ENCODE assay signal across 8 cellular contexts in genomic region chr15:80955571-80956452, GRCh38. TPM values are rescaled to one million over a fixed set of nuclear protein-coding genes. Genes with fewer than 3 reads are reported as not detected.
DNase-seq lines count a peak whose midpoint lies in the region; ATAC-seq, FAIRE-seq and TF ChIP-seq lines count a peak whose summit lies in the region.
"Not testable (repeated sequence)": the region's sequence is repeated elsewhere in the genome, so short reads cannot be mapped to it uniquely, and the experiment has no call there.

No MANE protein-coding gene starts in this region.

- TF ChIP-seq EP300 in A549 (IDR thresholded peaks at IDR 0.05); HepG2 (IDR thresholded peaks at IDR 0.05; ENCODE audit: low read depth in 2 of 2, low read length in 2 of 2); HepG2 (CRISPR knock-in tag; IDR thresholded peaks at IDR 0.05; ENCODE audit: borderline replicate concordance): not testable (repeated sequence)

- not testable (repeated sequence) for TF ChIP-seq POLR2A in A549 (IDR thresholded peaks at IDR 0.05; ENCODE audit: low read length); HepG2 (IDR thresholded peaks at IDR 0.05; ENCODE audit: insufficient read depth in 1 of 2, low read depth in 2 of 2, low read length in 2 of 2)

- ATAC-seq in A549 (peak; percentile 92), T-cell (replicated peaks in 1 of 4) (peak in 3 of 4 experiments; percentile 69 to 90 (median 86))
- ATAC-seq in HepG2: not testable (repeated sequence)

- not testable (repeated sequence) for TF ChIP-seq RAD21 in A549 (conservative IDR thresholded peaks at IDR 0.05 in 1 of 2, IDR thresholded peaks at IDR 0.05 in 1 of 2); HepG2 (CRISPR knock-in tag; IDR thresholded peaks at IDR 0.05)

- not testable (repeated sequence) for TF ChIP-seq CTCF in A549 (IDR thresholded peaks at IDR 0.05); GM12865 (IDR thresholded peaks at IDR 0.05; ENCODE audit: insufficient read depth, low read depth, low read length, missing control alignments); HepG2 (CRISPR knock-in tag; IDR thresholded peaks at IDR 0.05)

- intact Hi-C loops in activated T-helper 1 cell treated with anti-CD3 and anti-CD28 coated beads, Interleukin-12 subunit alpha, Interleukin-12 subunit beta, Interleukin-2, Interleukin-4 antibody, amounts not matched to agents 30 ng/mL and 10 ng/mL and 1 ng/mL, durations not matched to agents 14 hours and 24 hours and 36 hours (cut with micrococcal nuclease): loop anchor here (5.0 kb wide), 1 partner anchor 154 kb away; no protein-coding TSS in a partner anchor
- intact Hi-C loops in HepG2 (cut with micrococcal nuclease; ENCODE audit: unreplicated experiment): not testable (repeated sequence)

- not testable (repeated sequence) for H3K4me3 Mint-ChIP-seq in T-cell; activated T-helper 1 cell treated with anti-CD3 and anti-CD28 coated beads, Interleukin-12 subunit alpha, Interleukin-12 subunit beta, Interleukin-2, Interleukin-4 antibody, amounts not matched to agents 30 ng/mL and 10 ng/mL and 1 ng/mL, durations not matched to agents 14 hours and 24 hours and 36 hours

- not testable (repeated sequence) for H3K9me3 Mint-ChIP-seq in T-cell; activated T-helper 1 cell treated with anti-CD3 and anti-CD28 coated beads, Interleukin-12 subunit alpha, Interleukin-12 subunit beta, Interleukin-2, Interleukin-4 antibody, amounts not matched to agents 30 ng/mL and 10 ng/mL and 1 ng/mL, durations not matched to agents 14 hours and 24 hours and 36 hours

- not testable (repeated sequence) for FAIRE-seq in A549 (lab: Jason Lieb, UNC); HepG2 (lab: Jason Lieb, UNC)

- not testable (repeated sequence) for H3K27me3 ChIP-seq in HepG2 (ENCODE audit: control insufficient read depth in 1 of 2, insufficient read depth in 2 of 2, low read length in 2 of 2)

- CTCF ChIA-PET in A549 (lab: Yijun Ruan, JAX): interaction anchor here (0.8 to 10.8 kb wide), 5 partner anchors 14 to 500 kb away, joined by 3 to 111 read pairs (median 18); partner anchors contain the start of gene CEMIP
- CTCF ChIA-PET in T-cell (lab: Charles Lee); HepG2 (lab: Yijun Ruan, JAX; ENCODE audit: low intra/inter-chr PET ratio, low total read pairs): not testable (repeated sequence)

- in situ Hi-C loops in HepG2 (cut with HindIII; ENCODE audit: extremely low pct_ligation_motif_present, low pct_unique_long_range_greater_than_20kb): loop anchor here (25.0 kb wide), 1 partner anchor 494 kb away; no protein-coding TSS in a partner anchor

- H4K20me1 ChIP-seq in HepG2 (ENCODE audit: insufficient read depth, low read length): not testable (repeated sequence)

- H3K4me2 ChIP-seq in A549: peak overlapping the region; percentile 48
- not testable (repeated sequence) for H3K4me2 ChIP-seq in HepG2 (ENCODE audit: low read depth, low read length)

- peak; percentile 65 to 73 for DNase-seq in A549 (ENCODE audit: low read depth in 1 of 2, low spot score in 1 of 2)
- peak; percentile 36 for DNase-seq in GM12865 (ENCODE audit: low read depth)
- peak; percentile 96 for DNase-seq in LHCN-M2 (ENCODE audit: low read depth)
- peak in 1 of 34 experiments; percentile 7 for DNase-seq in T-cell
- DNase-seq in activated T-helper 1 cell treated with anti-CD3 and anti-CD28 coated beads, Interleukin-12 subunit alpha, Interleukin-12 subunit beta, Interleukin-2, Interleukin-4 antibody, amounts not matched to agents 30 ng/mL and 10 ng/mL and 1 ng/mL, durations not matched to agents 14 hours and 24 hours and 36 hours (ENCODE audit: low spot score): peak; percentile 6
- DNase-seq in dedifferentiated amniotic fluid mesenchymal stem cell (ENCODE audit: extremely low spot score): peak; percentile 63
- peak; percentile 22 for DNase-seq in HepG2 (ENCODE audit: low spot score)
- peak; percentile 60 to 67 for DNase-seq in stimulated activated CD4-positive, alpha-beta T cell treated with anti-CD3 and anti-CD28 coated beads, Interleukin-2, amount 100 ng/mL, for 24 hours

- not testable (repeated sequence) for H2AFZ ChIP-seq in HepG2 (ENCODE audit: low read length)

- H3K27ac ChIP-seq in A549: peak overlapping the region; percentile 24 to 70; a peak in 4 of 6 replicates
- not testable (repeated sequence) for H3K27ac ChIP-seq in HepG2 (ENCODE audit: extremely low read length, insufficient read depth, low read length)

- H3K9ac ChIP-seq in HepG2 (ENCODE audit: insufficient read depth, low read depth, low read length): not testable (repeated sequence)

- not testable (repeated sequence) for BruUV-seq in HepG2 (replicated peaks; lab: Mats Ljungman, UMichigan)

- not testable (repeated sequence) for H3K36me3 ChIP-seq in HepG2 (replicated peaks in 1 of 2; ENCODE audit: control insufficient read depth in 1 of 2, insufficient read depth in 2 of 2, low read length in 2 of 2)

- H3K36me3 Mint-ChIP-seq in T-cell: peaks cover 63% of the 10 kb centered on the region
- peaks cover 36% of the 10 kb centered on the region for H3K36me3 Mint-ChIP-seq in activated T-helper 1 cell treated with anti-CD3 and anti-CD28 coated beads, Interleukin-12 subunit alpha, Interleukin-12 subunit beta, Interleukin-2, Interleukin-4 antibody, amounts not matched to agents 30 ng/mL and 10 ng/mL and 1 ng/mL, durations not matched to agents 14 hours and 24 hours and 36 hours (ENCODE audit: low read depth)

- H3K4me3 ChIP-seq in A549; GM12865 (ENCODE audit: low read depth, low read length); HepG2 (replicated peaks in 1 of 3; ENCODE audit: insufficient read depth in 1 of 3, low read depth in 2 of 3, low read length in 3 of 3): not testable (repeated sequence)

- not testable (repeated sequence) for H3K27me3 Mint-ChIP-seq in T-cell; activated T-helper 1 cell treated with anti-CD3 and anti-CD28 coated beads, Interleukin-12 subunit alpha, Interleukin-12 subunit beta, Interleukin-2, Interleukin-4 antibody, amounts not matched to agents 30 ng/mL and 10 ng/mL and 1 ng/mL, durations not matched to agents 14 hours and 24 hours and 36 hours (ENCODE audit: insufficient read depth)

- peaks cover 27% of the 10 kb centered on the region for H3K4me1 ChIP-seq in A549
- peaks cover 27% of the 10 kb centered on the region for H3K4me1 ChIP-seq in HepG2 (ENCODE audit: insufficient read depth, low read length)

- H3K27ac Mint-ChIP-seq in T-cell; activated T-helper 1 cell treated with anti-CD3 and anti-CD28 coated beads, Interleukin-12 subunit alpha, Interleukin-12 subunit beta, Interleukin-2, Interleukin-4 antibody, amounts not matched to agents 30 ng/mL and 10 ng/mL and 1 ng/mL, durations not matched to agents 14 hours and 24 hours and 36 hours: not testable (repeated sequence)

- not testable (repeated sequence) for H3K79me2 ChIP-seq in HepG2 (ENCODE audit: insufficient read depth, low read length)

- not testable (repeated sequence) for H3K9me3 ChIP-seq in A549; HepG2 (ENCODE audit: low read length)

- WGBS in A549 (ENCODE audit: missing lambda C conversion rate): 64% methylated on average over 19 of the region's 19 CpGs
- 94% methylated on average over 19 of the region's 19 CpGs for WGBS in HepG2 (ENCODE audit: low lambda C conversion rate)

- POLR2A ChIA-PET in A549 (lab: Yijun Ruan, JAX): interaction anchor here (0.7 kb wide), 1 partner anchor 1059 kb away, joined by 6 read pairs; the partner anchor contains the start of gene MTHFS
- POLR2A ChIA-PET in T-cell (lab: Charles Lee): not testable (repeated sequence)
- POLR2A ChIA-PET in HepG2 (lab: Yijun Ruan, JAX): interaction anchor here (2.0 kb wide), 1 partner anchor 117 kb away, joined by 7 read pairs; no protein-coding TSS in a partner anchor

- H3K4me1 Mint-ChIP-seq in T-cell: not testable (repeated sequence)
- H3K4me1 Mint-ChIP-seq in activated T-helper 1 cell treated with anti-CD3 and anti-CD28 coated beads, Interleukin-12 subunit alpha, Interleukin-12 subunit beta, Interleukin-2, Interleukin-4 antibody, amounts not matched to agents 30 ng/mL and 10 ng/mL and 1 ng/mL, durations not matched to agents 14 hours and 24 hours and 36 hours (ENCODE audit: low read depth): peaks cover 25% of the 10 kb centered on the region

RNA-seq across cellular contexts. Expression of gene MESD, which starts 33.8 kb away (rescaled TPM):
- polyA plus RNA-seq in A549 (2011; rRNA removed) (29.6 and 35.6 TPM in 2 replicates), A549 (2017; fragmentation: RNase III; extraction: RNeasy Plus Mini Kit Qiagen cat#74134 plus additional on column Dnase treatment) (39.2 to 41.0 TPM (median 39.4 TPM) in 3 replicates), HepG2 (2011; rRNA removed) (15.6 and 18.0 TPM in 2 replicates)
- 14.6 and 16.2 TPM in 2 replicates for polyA plus RNA-seq in A549 (2012; cell fraction: cytosol; rRNA removed)
- 8.1 and 10.2 TPM in 2 replicates for polyA plus RNA-seq in A549 (2012; cell fraction: nucleus; rRNA removed)
- 11.4 and 11.5 TPM in 2 replicates for polyA minus RNA-seq in A549 (2011; rRNA and poly(A)+ RNA removed)
- total RNA-seq in LHCN-M2 (2014; rRNA removed) (17.8 and 19.4 TPM in 2 replicates), T-cell (10 to 100 TPM; 17.7 to 32.8 (median 30.7) TPM), HepG2 (2016; rRNA removed; fragmentation: Illumina TruSeq; extraction: Trizol) (24.9 and 46.2 TPM in 2 replicates)
- polyA plus RNA-seq in LHCN-M2 (2012): 21.3 TPM
- 29.5 and 30.2 TPM in 2 replicates for total RNA-seq in activated T-helper 1 cell treated with anti-CD3 and anti-CD28 coated beads, Interleukin-12 subunit alpha, Interleukin-12 subunit beta, Interleukin-2, Interleukin-4 antibody, amounts not matched to agents 30 ng/mL and 10 ng/mL and 1 ng/mL, durations not matched to agents 14 hours and 24 hours and 36 hours
- 6.0 and 7.2 TPM in 2 replicates for total RNA-seq in HepG2 (2016; cell fraction: cytosol; rRNA removed; fragmentation: Illumina TruSeq; extraction: Trizol; ENCODE audit: low read depth)
- 24.0 and 45.8 TPM in 2 replicates for total RNA-seq in HepG2 (2016; cell fraction: insoluble cytoplasmic fraction; rRNA removed; fragmentation: Illumina TruSeq; extraction: Trizol)
- 11.5 and 12.8 TPM in 2 replicates for total RNA-seq in HepG2 (2016; cell fraction: membrane; rRNA removed; fragmentation: Illumina TruSeq; extraction: Trizol)
- 41.1 and 48.6 TPM in 2 replicates for total RNA-seq in HepG2 (2016; cell fraction: nucleus; rRNA removed; fragmentation: Illumina TruSeq; extraction: Trizol)
- 13.8 and 19.5 TPM in 2 replicates for polyA plus RNA-seq in HepG2 (2011; cell fraction: cytosol; rRNA removed)
- polyA plus RNA-seq in HepG2 (2011; cell fraction: nucleus; rRNA removed): 8.5 and 10.8 TPM in 2 replicates
- polyA plus RNA-seq in HepG2 (2012): 29.6 and 30.4 TPM in 2 replicates
- polyA plus RNA-seq in HepG2 (2016; cell fraction: cytosol; fragmentation: Illumina TruSeq; extraction: Trizol; ENCODE audit: low read depth): 4.9 and 5.0 TPM in 2 replicates
- 28.6 and 28.9 TPM in 2 replicates for polyA plus RNA-seq in HepG2 (2016; cell fraction: insoluble cytoplasmic fraction; fragmentation: Illumina TruSeq; extraction: Trizol; ENCODE audit: low read depth)
- polyA plus RNA-seq in HepG2 (2016; cell fraction: membrane; fragmentation: Illumina TruSeq; extraction: Trizol; ENCODE audit: low read depth): 9.0 and 9.2 TPM in 2 replicates
- 72.4 and 79.7 TPM in 2 replicates for polyA plus RNA-seq in HepG2 (2016; cell fraction: nucleus; fragmentation: Illumina TruSeq; extraction: Trizol; ENCODE audit: insufficient read depth, low read depth)
- 9.9 and 11.1 TPM in 2 replicates for polyA minus RNA-seq in HepG2 (2011; rRNA and poly(A)+ RNA removed; ENCODE audit: low replicate concordance)
- polyA minus RNA-seq in HepG2 (2011; cell fraction: cytosol; rRNA and poly(A)+ RNA removed): 14.4 and 18.5 TPM in 2 replicates
- 20.6 and 20.8 TPM in 2 replicates for polyA minus RNA-seq in HepG2 (2011; cell fraction: nucleus; rRNA and poly(A)+ RNA removed)

RNA-seq across cellular contexts. Expression of gene TLNRD1, which starts 44.9 kb away (rescaled TPM):
- polyA plus RNA-seq in A549 (2011; rRNA removed) (5.3 and 6.6 TPM in 2 replicates), A549 (2017; fragmentation: RNase III; extraction: RNeasy Plus Mini Kit Qiagen cat#74134 plus additional on column Dnase treatment) (7.0 to 7.2 TPM (median 7.0 TPM) in 3 replicates), HepG2 (2011; rRNA removed) (3.4 and 4.7 TPM in 2 replicates)
- 12.3 and 20.7 TPM in 2 replicates for polyA plus RNA-seq in A549 (2012; cell fraction: cytosol; rRNA removed)
- polyA plus RNA-seq in A549 (2012; cell fraction: nucleus; rRNA removed): 12.4 and 22.3 TPM in 2 replicates
- 5.7 and 8.4 TPM in 2 replicates for polyA minus RNA-seq in A549 (2011; rRNA and poly(A)+ RNA removed)
- total RNA-seq in LHCN-M2 (2014; rRNA removed) (24.3 and 25.1 TPM in 2 replicates), T-cell (10 to 100 TPM; 10.9 to 36.2 (median 29.8) TPM), HepG2 (2016; rRNA removed; fragmentation: Illumina TruSeq; extraction: Trizol) (4.6 and 5.3 TPM in 2 replicates)
- 8.5 TPM for polyA plus RNA-seq in LHCN-M2 (2012)
- total RNA-seq in activated T-helper 1 cell treated with anti-CD3 and anti-CD28 coated beads, Interleukin-12 subunit alpha, Interleukin-12 subunit beta, Interleukin-2, Interleukin-4 antibody, amounts not matched to agents 30 ng/mL and 10 ng/mL and 1 ng/mL, durations not matched to agents 14 hours and 24 hours and 36 hours: 30.2 and 30.8 TPM in 2 replicates
- total RNA-seq in HepG2 (2016; cell fraction: cytosol; rRNA removed; fragmentation: Illumina TruSeq; extraction: Trizol; ENCODE audit: low read depth): 0.81 and 0.88 TPM in 2 replicates
- 3.8 and 5.0 TPM in 2 replicates for total RNA-seq in HepG2 (2016; cell fraction: insoluble cytoplasmic fraction; rRNA removed; fragmentation: Illumina TruSeq; extraction: Trizol)
- 2.9 and 3.4 TPM in 2 replicates for total RNA-seq in HepG2 (2016; cell fraction: membrane; rRNA removed; fragmentation: Illumina TruSeq; extraction: Trizol)
- 4.2 and 4.3 TPM in 2 replicates for total RNA-seq in HepG2 (2016; cell fraction: nucleus; rRNA removed; fragmentation: Illumina TruSeq; extraction: Trizol)
- polyA plus RNA-seq in HepG2 (2011; cell fraction: cytosol; rRNA removed): 3.7 and 6.6 TPM in 2 replicates
- polyA plus RNA-seq in HepG2 (2011; cell fraction: nucleus; rRNA removed): 4.0 and 4.6 TPM in 2 replicates
- polyA plus RNA-seq in HepG2 (2012): 3.5 and 4.5 TPM in 2 replicates
- 0.63 and 0.80 TPM in 2 replicates for polyA plus RNA-seq in HepG2 (2016; cell fraction: cytosol; fragmentation: Illumina TruSeq; extraction: Trizol; ENCODE audit: low read depth)
- 6.0 and 6.7 TPM in 2 replicates for polyA plus RNA-seq in HepG2 (2016; cell fraction: insoluble cytoplasmic fraction; fragmentation: Illumina TruSeq; extraction: Trizol; ENCODE audit: low read depth)
- polyA plus RNA-seq in HepG2 (2016; cell fraction: membrane; fragmentation: Illumina TruSeq; extraction: Trizol; ENCODE audit: low read depth): 3.0 and 3.5 TPM in 2 replicates
- polyA plus RNA-seq in HepG2 (2016; cell fraction: nucleus; fragmentation: Illumina TruSeq; extraction: Trizol; ENCODE audit: insufficient read depth, low read depth): 5.2 and 5.5 TPM in 2 replicates
- 8.0 and 12.3 TPM in 2 replicates for polyA minus RNA-seq in HepG2 (2011; rRNA and poly(A)+ RNA removed; ENCODE audit: low replicate concordance)
- polyA minus RNA-seq in HepG2 (2011; cell fraction: cytosol; rRNA and poly(A)+ RNA removed): 6.8 and 6.9 TPM in 2 replicates
- polyA minus RNA-seq in HepG2 (2011; cell fraction: nucleus; rRNA and poly(A)+ RNA removed): 6.1 and 7.1 TPM in 2 replicates
